ENCODE assay signal across 22 cellular contexts in the genomic region with DNA sequence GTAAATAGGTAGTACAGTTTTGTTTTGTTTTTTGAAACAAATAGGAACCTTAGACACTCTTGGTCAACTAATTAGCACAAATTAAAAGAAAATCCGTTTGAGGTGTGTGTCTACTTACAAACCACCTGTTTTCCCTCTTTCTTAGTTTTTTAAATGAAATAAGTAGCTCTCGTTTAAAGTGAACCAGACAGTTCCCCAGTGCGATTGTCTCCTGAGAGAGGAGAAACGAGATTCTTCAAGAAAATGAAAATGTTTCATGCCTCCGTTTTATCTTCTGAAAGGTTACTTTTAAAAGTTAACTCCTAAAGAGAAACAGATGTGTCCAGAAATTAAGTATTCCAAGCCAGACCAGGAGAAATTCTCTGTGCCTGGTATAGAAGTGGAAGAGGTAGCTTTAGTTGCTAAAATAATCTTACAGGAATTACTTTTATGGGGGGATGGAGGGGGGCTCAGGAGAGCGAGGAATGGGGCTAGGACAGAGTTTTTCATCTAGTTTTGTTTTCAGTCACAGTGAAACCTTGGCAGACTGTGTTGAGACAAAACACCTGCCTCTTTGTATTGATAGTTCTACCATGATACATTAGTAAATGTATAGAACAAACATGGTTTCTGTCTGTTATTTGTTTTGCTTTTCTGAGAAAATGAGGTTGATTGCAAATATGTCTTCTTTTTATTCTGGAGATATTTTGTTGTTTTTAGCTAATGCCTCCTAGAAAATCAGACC.
"Had no signal": no experiment of that assay in that cellular context is flagged by ENCODE, and none has a peak within 500 bp of the region (broad histone marks: within the 10 kb centered on the region; RNA-seq: fewer than 3 reads in every experiment).

No MANE protein-coding gene starts in this region.

- H3K4me3 ChIP-seq: breast epithelium, colonic mucosa, PC-9 had no signal

- DNase-seq: activated CD4-positive, alpha-beta T cell treated with anti-CD3 and anti-CD28 coated beads for 4 hours; activated CD8-positive, alpha-beta memory T cell treated with anti-CD3 and anti-CD28 coated beads, Interleukin-2, amount 50 U/mL, for 48 hours; activated CD8-positive, alpha-beta T cell treated with anti-CD3 and anti-CD28 coated beads for 36 hours; activated effector memory CD4-positive, alpha-beta T cell treated with Interleukin-2 at 50 U/mL for 16 hours; activated naive CD4-positive, alpha-beta T cell; activated T-cell treated with anti-CD3 and anti-CD28 coated beads, Interleukin-2, amount 50 U/mL, for 1 hour; aorta; caudate nucleus; colonic mucosa; NCI-H1092 treated with DMSO at 0.1 percent for 48 hours; NCI-H187; NCI-H446; NCI-H524; NCI-H82; NK-92 treated with Interleukin-12 subunit alpha and Interleukin-12 subunit beta, amount 100 ng/mL, for 24 hours; PC-9; SHP77 treated with DMSO at 0.1 percent for 48 hours had no signal

- H3K36me3 ChIP-seq: breast epithelium, colonic mucosa had no signal

- H3K27ac Mint-ChIP-seq: activated CD8-positive, alpha-beta T cell treated with anti-CD3 and anti-CD28 coated beads for 36 hours; activated naive CD4-positive, alpha-beta T cell treated with anti-CD3 and anti-CD28 coated beads, Interleukin-2, amount 50 U/mL, for 24 hours; activated T-helper 1 cell treated with anti-CD3 and anti-CD28 coated beads, Interleukin-12 subunit alpha, Interleukin-12 subunit beta, Interleukin-2, Interleukin-4 antibody, amounts not matched to agents 30 ng/mL and 10 ng/mL and 1 ng/mL, durations not matched to agents 14 hours and 24 hours and 36 hours; T-helper 1 cell treated with Interleukin-12 subunit alpha and Interleukin-12 subunit beta and Interleukin-4 antibody, amounts not matched to agents 30 μg/mL and 1 μg/mL, for 36 hours had no signal

- H3K9me3 ChIP-seq: breast epithelium, colonic mucosa had no signal

- H2AFZ ChIP-seq: PC-9 had no signal

- H3K9me3 Mint-ChIP-seq: activated T-helper 1 cell treated with anti-CD3 and anti-CD28 coated beads, Interleukin-12 subunit alpha, Interleukin-12 subunit beta, Interleukin-2, Interleukin-4 antibody, amounts not matched to agents 30 ng/mL and 10 ng/mL and 1 ng/mL, durations not matched to agents 14 hours and 24 hours and 36 hours; T-helper 1 cell treated with Interleukin-12 subunit alpha and Interleukin-12 subunit beta and Interleukin-4 antibody, amounts not matched to agents 30 μg/mL and 1 μg/mL, for 36 hours had no signal

- H3K27ac ChIP-seq: breast epithelium, colonic mucosa, PC-9 had no signal

- H3K4me1 Mint-ChIP-seq: activated naive CD4-positive, alpha-beta T cell treated with anti-CD3 and anti-CD28 coated beads, Interleukin-2, amount 50 U/mL, for 24 hours had no signal

- H3K4me1 ChIP-seq: breast epithelium, colonic mucosa had no signal

- ATAC-seq: activated CD4-positive, CD25-positive, alpha-beta regulatory T cell treated with anti-CD3 and anti-CD28 coated beads, Interleukin-2, amount 50 U/mL, for 24 hours; activated CD8-positive, alpha-beta T cell treated with anti-CD3 and anti-CD28 coated beads for 36 hours had no signal

- H3K36me3 Mint-ChIP-seq: activated naive CD4-positive, alpha-beta T cell treated with anti-CD3 and anti-CD28 coated beads, Interleukin-2, amount 50 U/mL, for 24 hours had no signal

- H3K4me3 Mint-ChIP-seq: activated CD8-positive, alpha-beta T cell treated with anti-CD3 and anti-CD28 coated beads for 36 hours; activated naive CD4-positive, alpha-beta T cell treated with anti-CD3 and anti-CD28 coated beads, Interleukin-2, amount 50 U/mL, for 24 hours; activated T-helper 1 cell treated with anti-CD3 and anti-CD28 coated beads, Interleukin-12 subunit alpha, Interleukin-12 subunit beta, Interleukin-2, Interleukin-4 antibody, amounts not matched to agents 30 ng/mL and 10 ng/mL and 1 ng/mL, durations not matched to agents 14 hours and 24 hours and 36 hours; T-helper 1 cell treated with Interleukin-12 subunit alpha and Interleukin-12 subunit beta and Interleukin-4 antibody, amounts not matched to agents 30 μg/mL and 1 μg/mL, for 36 hours had no signal

- H3K27me3 Mint-ChIP-seq: activated CD8-positive, alpha-beta T cell treated with anti-CD3 and anti-CD28 coated beads for 36 hours; activated naive CD4-positive, alpha-beta T cell treated with anti-CD3 and anti-CD28 coated beads, Interleukin-2, amount 50 U/mL, for 24 hours had no signal

- H3K27me3 ChIP-seq: breast epithelium, colonic mucosa had no signal

- H3K4me2 ChIP-seq: PC-9 had no signal
